Comparison of ENCODE assay signal across 1 cellular context in the genomic region with DNA sequence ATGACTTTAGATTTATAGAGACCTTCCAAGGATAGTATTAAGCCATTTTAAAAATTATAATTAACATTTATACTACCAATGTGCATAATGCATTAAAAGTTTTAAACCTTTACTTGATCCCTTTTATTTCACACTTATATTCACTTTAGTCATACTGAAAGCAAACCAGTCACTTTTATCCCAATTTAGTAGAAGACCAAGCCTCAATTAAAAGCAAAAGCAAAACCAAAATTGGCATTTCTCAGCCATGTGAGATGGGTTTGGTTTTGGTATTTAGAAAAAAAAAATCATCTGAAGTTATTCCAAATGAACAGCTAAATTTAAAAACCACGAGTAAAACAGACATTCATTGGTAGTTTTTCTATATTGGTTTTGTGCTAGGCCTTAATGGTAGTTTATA.
TF ChIP-seq lines count a peak whose summit lies in the region.

No MANE protein-coding gene starts in this region.

TF ChIP-seq in HEK293T, 16 proteins besides CTCF, POLR2A, EP300 and RAD21:
- TF ChIP-seq TARDBP (IDR thresholded peaks at IDR 0.05), result no peak
- no peak for TF ChIP-seq CTBP1 (IDR thresholded peaks at IDR 0.05; ENCODE audit: borderline replicate concordance)
- no peak for TF ChIP-seq L3MBTL2 (conservative IDR thresholded peaks at IDR 0.05)
- TF ChIP-seq FOXM1 (IDR thresholded peaks at IDR 0.05; ENCODE audit: borderline replicate concordance), result no peak
- no peak for TF ChIP-seq ZNF384 (IDR thresholded peaks at IDR 0.05)
- TF ChIP-seq LEF1 (IDR thresholded peaks at IDR 0.05; ENCODE audit: borderline replicate concordance), result no peak
- TF ChIP-seq SP1 (IDR thresholded peaks at IDR 0.05), result no peak
- TF ChIP-seq PKNOX1 (IDR thresholded peaks at IDR 0.05), result no peak
- no peak for TF ChIP-seq BHLHE40 (IDR thresholded peaks at IDR 0.05; ENCODE audit: borderline replicate concordance)
- no peak for TF ChIP-seq ELF4 (IDR thresholded peaks at IDR 0.05)
- no peak for TF ChIP-seq FOXK2 (IDR thresholded peaks at IDR 0.05)
